In genomic region chr2:8882094-8882493, GRCh38 we compare ENCODE assay signal across 9 cellular contexts. TPM values are rescaled to one million over a fixed set of nuclear protein-coding genes. Genes with fewer than 3 reads are reported as not detected.
DNase-seq lines count a peak whose midpoint lies in the region; ATAC-seq and TF ChIP-seq lines count a peak whose summit lies in the region.
"Had no signal": no experiment of that assay in that cellular context is flagged by ENCODE, and none has a peak within 500 bp of the region (broad histone marks: within the 10 kb centered on the region; RNA-seq: fewer than 3 reads in every experiment).

No MANE protein-coding gene starts in this region.

- H3K9me2 ChIP-seq in GM23248 (ENCODE audit: insufficient read depth), result no peaks in the 10 kb centered on the region

- ATAC-seq in SK-N-SH treated with all-trans-retinoic acid at 6 μM for 48 hours (peak; percentile 84), HG03108 (IDR thresholded peaks at IDR 0.05; ENCODE audit: unreplicated experiment) (no peak)

- DNase-seq in AG08396 (ENCODE audit: low spot score), result peak; percentile 43
- peak; percentile 38 for DNase-seq in GM23248
- DNase-seq in globus pallidus (ENCODE audit: low spot score), result peak; percentile 37
- DNase-seq in prostate gland (ENCODE audit: low spot score), result no peak
- DNase-seq in sigmoid colon, result no peak
- no peak for DNase-seq in stimulated activated CD8-positive, alpha-beta memory T cell treated with anti-CD3 and anti-CD28 coated beads, Interleukin-4, amount 100 ng/mL, for 48 hours
- DNase-seq: OCI-M1 had no signal

- TF ChIP-seq CTCF in prostate gland (IDR thresholded peaks at IDR 0.05), result no peak
- TF ChIP-seq CTCF in sigmoid colon (IDR thresholded peaks at IDR 0.05), result no peak

- H2AFZ ChIP-seq in GM23248, result no peak overlapping the region

- WGBS in GM23248 (ENCODE audit: low coverage in 1 of 2, low lambda C conversion rate in 2 of 2, missing lambda C conversion rate in 2 of 2), 2 experiments, result 76 to 79% methylated on average over 5 of the region's 5 CpGs
- WGBS in prostate gland, result 80% methylated on average over 5 of the region's 5 CpGs
- 85 to 94% methylated on average over 5 of the region's 5 CpGs for WGBS in sigmoid colon, 2 donors

- no peak overlapping the region for H3K27ac ChIP-seq in GM23248
- H3K27ac ChIP-seq in prostate gland, result no peak overlapping the region
- no peak overlapping the region for H3K27ac ChIP-seq in sigmoid colon

- no peak for TF ChIP-seq EP300 in sigmoid colon (IDR thresholded peaks at IDR 0.05)

- TF ChIP-seq POLR2A in prostate gland (IDR thresholded peaks at IDR 0.05), result no peak
- no peak for TF ChIP-seq POLR2A in sigmoid colon (IDR thresholded peaks at IDR 0.05)

- H3K9ac ChIP-seq in GM23248, result no peak overlapping the region

- in situ Hi-C loops in GM23248 (cut with MboI), result no loop called here

- H3K4me2 ChIP-seq in GM23248 (ENCODE audit: unreplicated experiment), result no peak overlapping the region

- H4K20me1 ChIP-seq in GM23248 (ENCODE audit: insufficient read depth), result no peaks in the 10 kb centered on the region

- H3K4me1 ChIP-seq in GM23248 (ENCODE audit: insufficient read depth), result no peaks in the 10 kb centered on the region
- H3K4me1 ChIP-seq in prostate gland (replicated peaks), result no peaks in the 10 kb centered on the region
- no peaks in the 10 kb centered on the region for H3K4me1 ChIP-seq in sigmoid colon

- H3K4me3 ChIP-seq in GM23248 (no peak overlapping the region), prostate gland (no peak overlapping the region), sigmoid colon (no peak overlapping the region)

- intact Hi-C loops in prostate gland (cut with DNase I), result no loop called here
- intact Hi-C loops in sigmoid colon (cut with DNase I), result no loop called here

- H3K27me3 ChIP-seq in GM23248 (replicated peaks; ENCODE audit: insufficient read depth), result no peaks in the 10 kb centered on the region
- no peaks in the 10 kb centered on the region for H3K27me3 ChIP-seq in prostate gland (replicated peaks; ENCODE audit: insufficient read depth)
- no peaks in the 10 kb centered on the region for H3K27me3 ChIP-seq in sigmoid colon

- H3K36me3 ChIP-seq in GM23248 (ENCODE audit: low read depth) (peaks cover 10% of the 10 kb centered on the region; the same call in 1 of the 2 replicates), prostate gland (no peaks in the 10 kb centered on the region), sigmoid colon (peaks cover 0 to 6% (median 0%) of the 10 kb centered on the region in 4 donors)

- no peaks in the 10 kb centered on the region for H3K79me2 ChIP-seq in GM23248 (ENCODE audit: insufficient read depth)

- no peaks in the 10 kb centered on the region for H3F3A ChIP-seq in GM23248 (ENCODE audit: insufficient read depth)

- H3K9me3 ChIP-seq in GM23248 (ENCODE audit: low read depth), result no peaks in the 10 kb centered on the region
- no peaks in the 10 kb centered on the region for H3K9me3 ChIP-seq in prostate gland
- no peaks in the 10 kb centered on the region for H3K9me3 ChIP-seq in sigmoid colon

TF ChIP-seq in SK-N-SH treated with all-trans-retinoic acid at 6 μM for 48 hours, 23 proteins besides CTCF, POLR2A, EP300 and RAD21 (continues in another document):
- no peak for TF ChIP-seq ZFP3 (CRISPR knock-in tag; IDR thresholded peaks at IDR 0.05)
- TF ChIP-seq ZNF70 (CRISPR knock-in tag; IDR thresholded peaks at IDR 0.05), result no peak
- TF ChIP-seq GLIS3 (CRISPR knock-in tag; IDR thresholded peaks at IDR 0.05), result no peak
- no peak for TF ChIP-seq ARNTL (CRISPR knock-in tag; IDR thresholded peaks at IDR 0.05; ENCODE audit: borderline replicate concordance, low read depth)
- no peak for TF ChIP-seq RARB (CRISPR knock-in tag; IDR thresholded peaks at IDR 0.05)
- TF ChIP-seq SNAI2 (CRISPR knock-in tag; IDR thresholded peaks at IDR 0.05), result no peak
- TF ChIP-seq BACH2 (CRISPR knock-in tag; IDR thresholded peaks at IDR 0.05; ENCODE audit: borderline replicate concordance), result no peak
- TF ChIP-seq CREB5 (CRISPR knock-in tag; IDR thresholded peaks at IDR 0.05; ENCODE audit: low read depth), result no peak
- TF ChIP-seq CSRNP3 (CRISPR knock-in tag; IDR thresholded peaks at IDR 0.05), result no peak
- no peak for TF ChIP-seq OSR1 (CRISPR knock-in tag; IDR thresholded peaks at IDR 0.05)
- no peak for TF ChIP-seq TOX (CRISPR knock-in tag; IDR thresholded peaks at IDR 0.05; ENCODE audit: borderline replicate concordance)
- TF ChIP-seq ZNF8 (CRISPR knock-in tag; IDR thresholded peaks at IDR 0.05), result no peak
- TF ChIP-seq TCF4 (CRISPR knock-in tag; IDR thresholded peaks at IDR 0.05; ENCODE audit: borderline replicate concordance), result no peak
- TF ChIP-seq TSHZ2 (CRISPR knock-in tag; IDR thresholded peaks at IDR 0.05), result no peak
- no peak for TF ChIP-seq ZC3H10 (CRISPR knock-in tag; IDR thresholded peaks at IDR 0.05)
- TF ChIP-seq PATZ1 (CRISPR knock-in tag; IDR thresholded peaks at IDR 0.05; ENCODE audit: borderline replicate concordance), result no peak

RNA-seq across cellular contexts. Expression of gene KIDINS220, which starts 44.7 kb away (rescaled TPM):
- total RNA-seq in GM23248 (2014; rRNA removed; shearing (Covaris generic)), result 52.2 and 76.4 TPM in 2 replicates
- polyA plus RNA-seq in GM23248 (2016; fragmentation: Nextera tagmentation; extraction: Ambion mirVana), result 23.4 and 25.0 TPM in 2 replicates
- total RNA-seq in prostate gland, result 10 to 100 TPM; 46.2 to 84.5 TPM
- total RNA-seq in sigmoid colon, result 100 to 1,000 TPM in 1 of 4 donors, 10 to 100 TPM in 3; 85.7 to 111 (median 95.0) TPM
- 10 to 100 TPM in 1 of 3 donors, 1 to 10 TPM in 2; 3.0 to 19.8 (median 5.4) TPM for polyA plus RNA-seq in sigmoid colon

Comparison
In these comparisons a context has a peak if more than half of its experiments do, and no peak if none do; other contexts are left out.
1. DNase-seq: peak in AG08396 (single experiment), GM23248 (single experiment) and globus pallidus (single experiment); none in prostate gland (single experiment), sigmoid colon (single experiment) and stimulated activated CD8-positive, alpha-beta memory T cell treated with anti-CD3 and anti-CD28 coated beads, Interleukin-4, amount 100 ng/mL, for 48 hours (single experiment).